ENCODE assay signal across 1 cellular context in genomic region chr6:88168362-88168761, GRCh38.
A peak's percentile ranks its signal among the peaks of the same experiment; 100 is the strongest.
TF ChIP-seq lines count a peak whose summit lies in the region.

No MANE protein-coding gene starts in this region.

TF ChIP-seq in HepG2, 621 proteins besides CTCF, POLR2A, EP300 and RAD21 (continued from another document):
- no peak for TF ChIP-seq KIAA2018 (CRISPR knock-in tag; IDR thresholded peaks at IDR 0.05; ENCODE audit: borderline replicate concordance)
- TF ChIP-seq HNF1A (IDR thresholded peaks at IDR 0.05; ENCODE audit: low read depth), result no peak
- no peak for TF ChIP-seq HNF1A (CRISPR knock-in tag; IDR thresholded peaks at IDR 0.05; ENCODE audit: borderline replicate concordance)
- no peak for TF ChIP-seq ZMYM2 (CRISPR knock-in tag; IDR thresholded peaks at IDR 0.05)
- peak; percentile 58; the same call in 1 of the 2 replicates for TF ChIP-seq ZNF263 (CRISPR knock-in tag; IDR thresholded peaks at IDR 0.05)
- TF ChIP-seq JUNB (CRISPR knock-in tag; IDR thresholded peaks at IDR 0.05; ENCODE audit: borderline replicate concordance), result no peak
- no peak for TF ChIP-seq ZNF44 (CRISPR knock-in tag; IDR thresholded peaks at IDR 0.05)
- TF ChIP-seq STAG1 (CRISPR knock-in tag; IDR thresholded peaks at IDR 0.05), result peak; percentile 35; the same call in 1 of the 2 replicates
